8 cellular contexts compared by ENCODE assay signal in genomic region chr2:226652388-226652787, GRCh38.
DNase-seq lines count a peak whose midpoint lies in the region; ATAC-seq, FAIRE-seq and TF ChIP-seq lines count a peak whose summit lies in the region.

No MANE protein-coding gene starts in this region.

- H3K36me3 Mint-ChIP-seq in naive thymus-derived CD4-positive, alpha-beta T cell, result peaks cover 0 to 32% (median 4%) of the 10 kb centered on the region in 5 donors

- POLR2A ChIA-PET in naive thymus-derived CD4-positive, alpha-beta T cell (lab: Charles Lee), result no interaction called here

- in situ Hi-C loops in astrocyte of the cerebellum (cut with HindIII; ENCODE audit: low sequenced_read_pairs), result loop anchor here (5.0 to 10.0 kb wide), 2 partner anchors 980 to 1538 kb away; no protein-coding TSS in a partner anchor

- peaks cover 5 to 67% (median 23%) of the 10 kb centered on the region in 7 donors for H3K4me1 Mint-ChIP-seq in naive thymus-derived CD4-positive, alpha-beta T cell

- H3K27ac ChIP-seq in small intestine (ENCODE audit: low read depth in 1 of 2, low read length in 1 of 2) (no peak overlapping the region), left ventricle myocardium inferior (replicated peaks) (no peak overlapping the region)
- no peak overlapping the region for H3K27ac ChIP-seq in naive thymus-derived CD4-positive, alpha-beta T cell (ENCODE audit: low read depth, low read length)

- peak overlapping the region in 4 of 9 donors; percentile 5 to 53 (median 30) for H3K27ac Mint-ChIP-seq in naive thymus-derived CD4-positive, alpha-beta T cell

- peak overlapping the region in 1 of 10 donors; percentile 57 for H3K4me3 Mint-ChIP-seq in naive thymus-derived CD4-positive, alpha-beta T cell

- no peaks in the 10 kb centered on the region for H3K9me3 ChIP-seq in small intestine (ENCODE audit: control insufficient read depth, low read depth)
- H3K9me3 ChIP-seq in naive thymus-derived CD4-positive, alpha-beta T cell (ENCODE audit: control insufficient read depth in 2 of 3, low read length in 3 of 3), result no peaks in the 10 kb centered on the region
- H3K9me3 ChIP-seq in left ventricle myocardium inferior (replicated peaks), result peaks cover 6% of the 10 kb centered on the region

- peaks cover 0 to 18% (median 8%) of the 10 kb centered on the region in 11 donors for H3K9me3 Mint-ChIP-seq in naive thymus-derived CD4-positive, alpha-beta T cell

- H3K36me3 ChIP-seq in small intestine (ENCODE audit: control insufficient read depth in 2 of 2, insufficient read depth in 2 of 2, low read length in 2 of 2) (no peaks in the 10 kb centered on the region), left ventricle myocardium inferior (no peaks in the 10 kb centered on the region)
- H3K36me3 ChIP-seq in naive thymus-derived CD4-positive, alpha-beta T cell (ENCODE audit: control insufficient read depth in 2 of 3, insufficient read depth in 3 of 3, low read length in 3 of 3), result no peaks in the 10 kb centered on the region

- CTCF ChIA-PET in naive thymus-derived CD4-positive, alpha-beta T cell (lab: Charles Lee), result no interaction called here

- DNase-seq in astrocyte of the cerebellum (ENCODE audit: low read depth) (peak; percentile 98), small intestine (peak; percentile 80), left ventricle myocardium inferior (no peak)
- DNase-seq in naive thymus-derived CD4-positive, alpha-beta T cell, result no peak

- no peak for FAIRE-seq in small intestine (lab: Jason Lieb, UNC)

- H3K4me3 ChIP-seq in astrocyte of the cerebellum (ENCODE audit: low read depth, low read length) (no peak overlapping the region), small intestine (ENCODE audit: low read depth in 1 of 2, low read length in 2 of 2) (no peak overlapping the region), left ventricle myocardium inferior (no peak overlapping the region)
- H3K4me3 ChIP-seq in naive thymus-derived CD4-positive, alpha-beta T cell (ENCODE audit: low read length), result no peak overlapping the region

- intact Hi-C loops in naive thymus-derived CD4-positive, alpha-beta T cell (cut with micrococcal nuclease), result loop anchor here in 1 of 2 donors (5.0 kb wide), 3 partner anchors 230 to 665 kb away; no protein-coding TSS in a partner anchor
- intact Hi-C loops in left ventricle myocardium inferior (cut with micrococcal nuclease), result no loop called here

- H3K27me3 Mint-ChIP-seq in naive thymus-derived CD4-positive, alpha-beta T cell, result peaks cover 0 to 18% (median 0%) of the 10 kb centered on the region in 5 donors

- TF ChIP-seq CTCF in astrocyte of the cerebellum (IDR thresholded peaks at IDR 0.05; ENCODE audit: low read depth, low read length, missing control alignments) (no peak), left ventricle myocardium inferior (IDR thresholded peaks at IDR 0.05; ENCODE audit: borderline replicate concordance) (no peak)

- 4 to 14% (median 8%) methylated on average over 4 of the region's 4 CpGs for WGBS in small intestine, 3 donors

- H3K27me3 ChIP-seq in small intestine (ENCODE audit: control insufficient read depth in 2 of 2, insufficient read depth in 2 of 2, low read length in 2 of 2) (no peaks in the 10 kb centered on the region), left ventricle myocardium inferior (ENCODE audit: low read depth) (no peaks in the 10 kb centered on the region)
- no peaks in the 10 kb centered on the region for H3K27me3 ChIP-seq in naive thymus-derived CD4-positive, alpha-beta T cell (ENCODE audit: control insufficient read depth in 2 of 2, insufficient read depth in 2 of 2, low read length in 2 of 2)

- ATAC-seq in GM19463 (IDR thresholded peaks at IDR 0.05; ENCODE audit: unreplicated experiment) (peak; percentile 48), HG03521 (IDR thresholded peaks at IDR 0.05; ENCODE audit: unreplicated experiment) (peak; percentile 56), HG02840 (IDR thresholded peaks at IDR 0.05; ENCODE audit: low FRiP score, unreplicated experiment) (no peak), GM21576 (IDR thresholded peaks at IDR 0.05; ENCODE audit: unreplicated experiment) (no peak)
- no peak for ATAC-seq in naive thymus-derived CD4-positive, alpha-beta T cell

- peaks cover 0 to 8% of the 10 kb centered on the region in 2 donors for H3K4me1 ChIP-seq in small intestine (ENCODE audit: control insufficient read depth in 2 of 2, insufficient read depth in 1 of 2, low read depth in 1 of 2, low read length in 1 of 2)
- peaks cover 0 to 9% of the 10 kb centered on the region in 2 donors for H3K4me1 ChIP-seq in naive thymus-derived CD4-positive, alpha-beta T cell (ENCODE audit: control insufficient read depth in 2 of 2, insufficient read depth in 2 of 2, low read length in 2 of 2)
- H3K4me1 ChIP-seq in left ventricle myocardium inferior, result peaks cover 42% of the 10 kb centered on the region

Comparison
In these comparisons a context has a peak if more than half of its experiments do, and no peak if none do; other contexts are left out.
1. ATAC-seq: peak in GM19463 (single experiment) and HG03521 (single experiment); none in naive thymus-derived CD4-positive, alpha-beta T cell (single experiment), HG02840 (single experiment) and GM21576 (single experiment).
2. DNase-seq: peak in astrocyte of the cerebellum (single experiment) and small intestine (single experiment); none in naive thymus-derived CD4-positive, alpha-beta T cell (0 of 9) and left ventricle myocardium inferior (single experiment).